15 cellular contexts compared by ENCODE assay signal in genomic region chr9:6072442-6072841, GRCh38. TPM values are rescaled to one million over a fixed set of nuclear protein-coding genes. Genes with fewer than 3 reads are reported as not detected.
DNase-seq lines count a peak whose midpoint lies in the region; ATAC-seq and TF ChIP-seq lines count a peak whose summit lies in the region.
"Had no signal": no experiment of that assay in that cellular context is flagged by ENCODE, and none has a peak within 500 bp of the region (broad histone marks: within the 10 kb centered on the region; RNA-seq: fewer than 3 reads in every experiment).

No MANE protein-coding gene starts in this region.

- no peak for TF ChIP-seq RAD21 in liver (IDR thresholded peaks at IDR 0.05)

- H3K4me1 Mint-ChIP-seq in CD14-positive monocyte, result peaks cover 31% of the 10 kb centered on the region
- H3K4me1 Mint-ChIP-seq in dendritic cell treated with granulocyte-macrophage colony-stimulating factor and Interleukin-4, amounts not matched to agents 40 ng/mL and 50 ng/mL, for 4 days (ENCODE audit: low read depth), result peaks cover 33% of the 10 kb centered on the region

- no peaks in the 10 kb centered on the region for H3K36me3 Mint-ChIP-seq in CD14-positive monocyte
- no peaks in the 10 kb centered on the region for H3K36me3 Mint-ChIP-seq in dendritic cell treated with granulocyte-macrophage colony-stimulating factor and Interleukin-4, amounts not matched to agents 40 ng/mL and 50 ng/mL, for 4 days (ENCODE audit: low read depth)

- H3K27ac Mint-ChIP-seq in CD14-positive monocyte, result peak overlapping the region in 6 of 7 donors; percentile 9 to 68 (median 38)
- peak overlapping the region; percentile 38 for H3K27ac Mint-ChIP-seq in dendritic cell treated with granulocyte-macrophage colony-stimulating factor and Interleukin-4, amounts not matched to agents 40 ng/mL and 50 ng/mL, for 4 days
- H3K27ac Mint-ChIP-seq: CD8-positive, alpha-beta T cell; HFFc6 had no signal

- TF ChIP-seq CTCF in CD14-positive monocyte (IDR thresholded peaks at IDR 0.05), result no peak
- no peak for TF ChIP-seq CTCF in liver (IDR thresholded peaks at IDR 0.05; ENCODE audit: low read depth, low read length, missing input control)

- H3K4me1 ChIP-seq in liver (ENCODE audit: control insufficient read depth in 4 of 4, insufficient read depth in 4 of 4, low read length in 3 of 4), result peaks cover 0 to 5% (median 2%) of the 10 kb centered on the region in 4 donors
- H3K4me1 ChIP-seq: BE2C, Caco-2, HAP-1 had no signal

- H3K9ac ChIP-seq in liver (ENCODE audit: low read depth in 1 of 2, low read length in 2 of 2), result no peak overlapping the region
- H3K9ac ChIP-seq: BLaER1 treated with 17β-estradiol and CSF1 and Interleukin-3, amounts not matched to agents 10 nM and 100 nM had no signal

- H3K9me3 Mint-ChIP-seq in CD14-positive monocyte, result peaks cover 0 to 12% (median 8%) of the 10 kb centered on the region in 7 donors
- peaks cover 20% of the 10 kb centered on the region for H3K9me3 Mint-ChIP-seq in dendritic cell treated with granulocyte-macrophage colony-stimulating factor and Interleukin-4, amounts not matched to agents 40 ng/mL and 50 ng/mL, for 4 days
- H3K9me3 Mint-ChIP-seq: HFFc6 had no signal

- no peak overlapping the region for H3K4me3 ChIP-seq in liver (ENCODE audit: low read depth in 1 of 3, low read length in 3 of 3)
- H3K4me3 ChIP-seq: BLaER1 treated with 17β-estradiol and CSF1 and Interleukin-3, amounts not matched to agents 10 nM and 100 nM; HAP-1 had no signal

- no peak for ATAC-seq in HG02588 (IDR thresholded peaks at IDR 0.05; ENCODE audit: unreplicated experiment)
- no peak for ATAC-seq in HG02885 (IDR thresholded peaks at IDR 0.05; ENCODE audit: poor library complexity, unreplicated experiment)
- ATAC-seq: CD8-positive, alpha-beta T cell had no signal

- DNase-seq in CD14-positive monocyte (ENCODE audit: low spot score), result no peak
- no peak for DNase-seq in AG08395 (ENCODE audit: low spot score)
- DNase-seq: BE2C; Caco-2; CD8-positive, alpha-beta T cell; DMS153; DND-41; GOT3; HFFc6 had no signal

- H3K27me3 Mint-ChIP-seq in CD14-positive monocyte (ENCODE audit: low read depth in 3 of 3), result peaks cover 0 to 2% (median 0%) of the 10 kb centered on the region in 3 donors
- no peaks in the 10 kb centered on the region for H3K27me3 Mint-ChIP-seq in dendritic cell treated with granulocyte-macrophage colony-stimulating factor and Interleukin-4, amounts not matched to agents 40 ng/mL and 50 ng/mL, for 4 days

- H3K27ac ChIP-seq in liver (ENCODE audit: low read depth in 1 of 2, low read length in 2 of 2), result no peak overlapping the region
- H3K27ac ChIP-seq: BLaER1 treated with 17β-estradiol and CSF1 and Interleukin-3, amounts not matched to agents 10 nM and 100 nM had no signal

- H3K9me3 ChIP-seq in liver (ENCODE audit: control insufficient read depth in 4 of 4, low read length in 3 of 4), result peaks cover 0 to 4% (median 0%) of the 10 kb centered on the region in 4 donors
- H3K9me3 ChIP-seq: BE2C, Caco-2, HAP-1 had no signal

- intact Hi-C loops in CD14-positive monocyte (cut with micrococcal nuclease), result loop anchor here in 1 of 2 donors (10.0 kb wide), 1 partner anchor 58 kb away; the partner anchor contains the start of gene RANBP6
- intact Hi-C loops in dendritic cell treated with granulocyte-macrophage colony-stimulating factor and Interleukin-4, amounts not matched to agents 40 ng/mL and 50 ng/mL, for 4 days (cut with micrococcal nuclease), result no loop called here

- no peaks in the 10 kb centered on the region for H3K27me3 ChIP-seq in liver (ENCODE audit: control insufficient read depth in 4 of 4, insufficient read depth in 4 of 4, low read length in 3 of 4)
- H3K27me3 ChIP-seq: BE2C; BLaER1 treated with 17β-estradiol and CSF1 and Interleukin-3, amounts not matched to agents 10 nM and 100 nM had no signal

- H3K36me3 ChIP-seq in liver (ENCODE audit: control insufficient read depth in 4 of 4, insufficient read depth in 3 of 4, low read depth in 1 of 4, low read length in 3 of 4), result no peaks in the 10 kb centered on the region
- H3K36me3 ChIP-seq: BE2C; BLaER1 treated with 17β-estradiol and CSF1 and Interleukin-3, amounts not matched to agents 10 nM and 100 nM; HAP-1 had no signal

- H3K4me3 Mint-ChIP-seq in CD14-positive monocyte, result no peak overlapping the region
- H3K4me3 Mint-ChIP-seq in dendritic cell treated with granulocyte-macrophage colony-stimulating factor and Interleukin-4, amounts not matched to agents 40 ng/mL and 50 ng/mL, for 4 days, result no peak overlapping the region
- H3K4me3 Mint-ChIP-seq: CD8-positive, alpha-beta T cell; HFFc6 had no signal

TF ChIP-seq in liver, 16 proteins besides CTCF, POLR2A, EP300 and RAD21:
- no peak for TF ChIP-seq GABPA (IDR thresholded peaks at IDR 0.05 in 1 of 2, conservative IDR thresholded peaks at IDR 0.05 in 1 of 2)
- peak; percentile 28 to 29 for TF ChIP-seq HNF4A (conservative IDR thresholded peaks at IDR 0.05)

RNA-seq across cellular contexts. Expression of gene RANBP6, which starts 57.0 kb away (rescaled TPM):
- polyA plus RNA-seq in CD14-positive monocyte (10 to 100 TPM; 15.7 to 16.0 TPM), liver (1 to 10 TPM; 6.2 to 7.0 TPM)
- total RNA-seq in liver, result 10 to 100 TPM; 15.2 to 15.9 TPM
